ENCODE assay signal across 26 cellular contexts in the genomic region with DNA sequence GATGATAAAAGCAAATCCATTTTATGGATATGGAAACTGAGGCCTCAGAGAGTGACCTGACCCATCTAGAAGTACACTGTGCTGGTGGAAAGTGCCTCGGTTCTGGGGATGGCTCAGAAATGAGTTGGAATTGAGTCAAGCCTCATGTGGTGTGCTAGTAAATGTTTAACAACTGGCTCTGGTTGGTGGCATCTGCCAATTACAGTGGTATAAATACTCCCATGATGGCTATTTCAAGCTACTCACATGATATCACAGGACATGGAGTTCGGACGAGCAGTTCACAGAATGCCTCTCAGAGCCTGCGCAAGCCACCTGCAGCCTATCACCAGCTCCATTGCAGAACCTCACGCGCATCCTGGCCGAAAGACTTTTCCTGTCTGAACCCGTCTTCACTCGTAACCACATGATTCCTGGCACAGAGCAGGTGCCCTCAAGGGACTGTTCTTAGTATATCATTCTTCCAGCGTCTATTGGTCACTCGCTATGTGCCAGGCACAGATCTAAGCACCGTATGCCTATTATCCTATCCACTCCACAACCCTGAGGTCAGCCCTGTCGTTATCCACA. TPM values are rescaled to one million over a fixed set of nuclear protein-coding genes. Genes with fewer than 3 reads are reported as not detected.
"Had no signal": no experiment of that assay in that cellular context is flagged by ENCODE, and none has a peak within 500 bp of the region (broad histone marks: within the 10 kb centered on the region; RNA-seq: fewer than 3 reads in every experiment).

No MANE protein-coding gene starts in this region.

- DNase-seq: activated CD4-positive, alpha-beta T cell treated with anti-CD3 and anti-CD28 coated beads for 48 hours; activated CD4-positive, alpha-beta T cell treated with anti-CD3 and anti-CD28 coated beads, Interleukin-2, amount 50 U/mL, for 4 hours; activated CD8-positive, alpha-beta memory T cell treated with anti-CD3 and anti-CD28 coated beads, Interleukin-2, amount 10 ng/mL, durations not matched to agents 7 days and 5 days; activated effector memory CD4-positive, alpha-beta T cell treated with Interleukin-2 at 50 U/mL for 16 hours; activated naive CD4-positive, alpha-beta T cell treated with Interleukin-2 at 50 U/mL for 16 hours; activated T-cell treated with anti-CD3 and anti-CD28 coated beads, Interleukin-2, amount 50 U/mL, for 24 hours; amygdala; cerebellar nuclear complex; Kasumi-1; KBM-7; MV-4-11; NCI-H1092 treated with DMSO at 0.1 percent for 48 hours; NCI-H1417 treated with DMSO at 0.1 percent for 48 hours; NCI-H1694; NCI-H2029; NCI-H2107; NCI-H510A treated with DMSO at 0.1 percent for 48 hours; NCI-H69; NK-92 treated with Interleukin-12 subunit alpha and Interleukin-12 subunit beta, amount 100 ng/mL, for 24 hours; Peyer's patch; SHP77 had no signal

- H3K4me3 ChIP-seq: cardiac muscle cell, Peyer's patch, SJSA1 had no signal

- H3K9me3 ChIP-seq: Peyer's patch had no signal

- H3K36me3 ChIP-seq: cardiac muscle cell, SJSA1 had no signal

- H3K4me1 ChIP-seq: SJSA1 had no signal

- ATAC-seq: activated CD4-positive, CD25-positive, alpha-beta regulatory T cell treated with anti-CD3 and anti-CD28 coated beads, Interleukin-2, amount 50 U/mL, for 24 hours; activated CD8-positive, alpha-beta memory T cell treated with anti-CD3 and anti-CD28 coated beads, Interleukin-2, amount 10 ng/mL, durations not matched to agents 7 days and 5 days had no signal

- FAIRE-seq: astrocyte had no signal

- H3K27ac ChIP-seq: cardiac muscle cell, Peyer's patch, SJSA1 had no signal

- H3K27me3 ChIP-seq: cardiac muscle cell, Peyer's patch, SJSA1 had no signal

RNA-seq across cellular contexts. Expression of gene TMEM150B, which starts 9.1 kb away (rescaled TPM):
- total RNA-seq: activated T-helper 1 cell treated with anti-CD3 and anti-CD28 coated beads, Interleukin-12 subunit alpha, Interleukin-12 subunit beta, Interleukin-2, Interleukin-4 antibody, amounts not matched to agents 30 ng/mL and 10 ng/mL and 1 ng/mL, durations not matched to agents 14 hours and 24 hours and 36 hours; astrocyte; cardiac muscle cell; SJSA1 had no signal
- polyA plus RNA-seq: cardiac muscle cell had no signal

RNA-seq across cellular contexts. Expression of gene COX6B2, which starts 38.5 kb away (rescaled TPM):
- total RNA-seq: cardiac muscle cell, Peyer's patch had no signal
